In the genomic region with DNA sequence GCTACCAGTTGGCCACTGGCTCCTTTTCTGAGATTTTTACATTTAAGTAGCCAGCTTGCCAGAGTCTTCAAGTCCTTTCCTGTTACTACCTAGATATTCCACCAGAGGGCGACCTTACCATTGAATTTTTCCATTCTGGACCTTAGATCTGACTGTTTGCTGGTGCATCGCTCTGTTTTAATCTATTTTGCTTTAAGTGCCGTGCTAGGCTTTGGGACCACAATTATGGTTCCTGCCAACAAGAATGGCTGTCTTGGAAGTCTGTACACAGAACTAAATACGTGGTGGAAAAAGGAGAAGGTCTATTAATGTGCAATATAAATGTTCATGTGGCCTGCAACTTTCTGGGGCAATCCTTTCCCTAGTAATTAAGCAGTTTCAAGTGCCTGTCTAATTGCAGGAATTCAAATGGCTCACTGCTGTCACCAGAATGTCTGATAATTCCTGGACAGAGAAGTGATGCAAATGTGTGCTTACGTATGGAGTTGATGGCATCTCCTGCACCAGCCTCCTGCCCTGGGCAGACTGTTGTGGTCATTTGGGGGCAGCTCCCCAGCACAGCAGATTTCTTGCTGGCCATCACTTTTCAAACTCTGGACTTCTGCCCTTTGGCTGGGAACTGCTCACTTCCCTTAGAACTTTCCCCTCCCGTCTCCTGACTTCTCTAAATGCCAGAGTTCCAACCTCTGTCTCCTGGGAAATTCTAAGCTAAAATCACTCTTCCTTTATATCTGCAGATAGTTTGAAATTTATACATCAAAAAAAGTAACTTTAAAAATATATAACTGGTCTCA, we compare ENCODE assay signal across 8 cellular contexts. TPM values are rescaled to one million over a fixed set of nuclear protein-coding genes. Genes with fewer than 3 reads are reported as not detected.
DNase-seq lines count a peak whose midpoint lies in the region; ATAC-seq and TF ChIP-seq lines count a peak whose summit lies in the region.

No MANE protein-coding gene starts in this region.

- peaks cover 32 to 55% (median 48%) of the 10 kb centered on the region in 6 donors for H3K4me1 ChIP-seq in spleen

- peak; percentile 15 for DNase-seq in activated naive CD4-positive, alpha-beta T cell treated with Interleukin-2 at 50 U/mL for 16 hours
- DNase-seq in activated naive CD4-positive, alpha-beta T cell treated with anti-CD3 and anti-CD28 coated beads, Interleukin-2, amount 50 U/mL, for 16 hours: no peak
- DNase-seq in NCI-H1092 (lab: John Stamatoyannopoulos, UW): peak; percentile 21
- DNase-seq in SHP77 treated with DMSO at 0.1 percent for 48 hours (lab: John Stamatoyannopoulos, UW): peak; percentile 9
- DNase-seq in brain pericyte (ENCODE audit: low read depth, low spot score): peak; percentile 60
- peak; percentile 76 for DNase-seq in iPS-NIHi11 (ENCODE audit: low spot score)
- no peak for DNase-seq in spleen

- WGBS in spleen, 5 donors: 19 to 32% (median 22%) methylated on average over 6 of the region's 6 CpGs

- no peak for ATAC-seq in GM19463 (IDR thresholded peaks at IDR 0.05; ENCODE audit: unreplicated experiment)

- peak; percentile 79 to 94 (median 90) for TF ChIP-seq CTCF in spleen (IDR thresholded peaks at IDR 0.05 in 8 of 11, conservative IDR thresholded peaks at IDR 0.05 in 3 of 11)

- no peaks in the 10 kb centered on the region for H3K27me3 ChIP-seq in spleen (replicated peaks in 1 of 7)

- H3K27ac ChIP-seq in spleen: peak overlapping the region in 6 of 8 donors; percentile 26 to 95 (median 62)

- intact Hi-C loops in spleen (cut with DNase I; ENCODE audit: low total_unique reads): loop anchor here (5.0 to 10.0 kb wide), 2 partner anchors 57 to 130 kb away; partner anchors contain the start of gene HLA-DPA1

- H3K36me3 ChIP-seq in spleen: no peaks in the 10 kb centered on the region

- peak overlapping the region in 1 of 8 donors; percentile 7 for H3K4me3 ChIP-seq in spleen

- TF ChIP-seq POLR2A in spleen (IDR thresholded peaks at IDR 0.05): no peak

- H3K9me3 ChIP-seq in spleen: no peaks in the 10 kb centered on the region

RNA-seq across cellular contexts. Expression of gene HLA-DOA, which starts 5.6 kb away (rescaled TPM):
- total RNA-seq in spleen: 10 to 100 TPM; 30.8 to 89.5 (median 68.6) TPM
- polyA plus RNA-seq in spleen: 10 to 100 TPM; 36.9 to 48.7 (median 40.0) TPM

RNA-seq across cellular contexts. Expression of gene BRD2, which starts 46.6 kb away (rescaled TPM):
- total RNA-seq in spleen: 100 to 1,000 TPM; 169 to 277 (median 234) TPM
- 100 to 1,000 TPM in 2 of 3 donors, 10 to 100 TPM in 1; 80.5 to 127 (median 103) TPM for polyA plus RNA-seq in spleen

RNA-seq across cellular contexts. Expression of gene HLA-DPA1, which starts 58.4 kb away (rescaled TPM):
- 100 to 1,000 TPM; 253 to 621 (median 517) TPM for total RNA-seq in spleen
- 100 to 1,000 TPM; 346 to 466 (median 352) TPM for polyA plus RNA-seq in spleen

Comparison
In these comparisons a context has a peak if more than half of its experiments do, and no peak if none do; other contexts are left out.
1. DNase-seq: peak in activated naive CD4-positive, alpha-beta T cell treated with Interleukin-2 at 50 U/mL for 16 hours (single experiment), NCI-H1092 (single experiment), SHP77 treated with DMSO at 0.1 percent for 48 hours (single experiment), brain pericyte (single experiment) and iPS-NIHi11 (single experiment); none in activated naive CD4-positive, alpha-beta T cell treated with anti-CD3 and anti-CD28 coated beads, Interleukin-2, amount 50 U/mL, for 16 hours (single experiment) and spleen (single experiment).